Comparison of ENCODE assay signal across 13 cellular contexts in genomic region chr17:43547189-43547550, GRCh38. TPM values are rescaled to one million over a fixed set of nuclear protein-coding genes. Genes with fewer than 3 reads are reported as not detected.
DNase-seq lines count a peak whose midpoint lies in the region; ATAC-seq, FAIRE-seq and TF ChIP-seq lines count a peak whose summit lies in the region.
"Had no signal": no experiment of that assay in that cellular context is flagged by ENCODE, and none has a peak within 500 bp of the region (broad histone marks: within the 10 kb centered on the region; RNA-seq: fewer than 3 reads in every experiment).

No MANE protein-coding gene starts in this region.

- no peaks in the 10 kb centered on the region for H3K27me3 ChIP-seq in SK-N-SH (ENCODE audit: insufficient read depth)
- no peaks in the 10 kb centered on the region for H3K27me3 ChIP-seq in Loucy (ENCODE audit: insufficient read depth, low read length, poor library complexity, severe bottlenecking)
- no peaks in the 10 kb centered on the region for H3K27me3 ChIP-seq in K562 (ENCODE audit: control insufficient read depth in 2 of 2, insufficient read depth in 2 of 2, low read length in 2 of 2)

- no peak for FAIRE-seq in K562 (lab: Jason Lieb, UNC)
- FAIRE-seq: GM12892, RCC 7860 had no signal

- H3K9me3 ChIP-seq in SK-N-SH (no peaks in the 10 kb centered on the region), Loucy (ENCODE audit: insufficient read depth, low read depth, low read length) (no peaks in the 10 kb centered on the region), K562 (replicated peaks; ENCODE audit: control insufficient read depth, insufficient read depth, low read depth, low read length) (no peaks in the 10 kb centered on the region)
- H3K9me3 ChIP-seq: lower lobe of right lung had no signal

- H3K4me1 Mint-ChIP-seq in naive thymus-derived CD8-positive, alpha-beta T cell = peaks cover 18 to 29% (median 20%) of the 10 kb centered on the region in 4 donors

- H3K9ac ChIP-seq in SK-N-SH (peak overlapping the region; percentile 91; the same call in 1 of the 2 replicates), Loucy (ENCODE audit: low read depth, low read length, poor library complexity, severe bottlenecking) (no peak overlapping the region), K562 (ENCODE audit: insufficient read depth in 1 of 2, low read depth in 2 of 2, low read length in 2 of 2) (peak overlapping the region in 1 of 2 experiments; percentile 74; a peak in 3 of 4 replicates)

- 82% methylated on average over 2 of the region's 2 CpGs for WGBS in SK-N-SH (ENCODE audit: low lambda C conversion rate)
- 32% methylated on average over 2 of the region's 2 CpGs for WGBS in K562 (ENCODE audit: insufficient coverage, low coverage, missing lambda C conversion rate)

- TF ChIP-seq POLR2A in K562 (conservative IDR thresholded peaks at IDR 0.05) = no peak

- H3K9me3 Mint-ChIP-seq in naive thymus-derived CD8-positive, alpha-beta T cell = no peaks in the 10 kb centered on the region

- peaks cover 25 to 62% (median 54%) of the 10 kb centered on the region in 5 donors for H3K27me3 Mint-ChIP-seq in naive thymus-derived CD8-positive, alpha-beta T cell

- POLR2A ChIA-PET in SK-N-SH (lab: Yijun Ruan, JAX) (interaction anchor here (1.5 kb wide), 1 partner anchor 23 kb away, joined by 3 read pairs; no protein-coding TSS in a partner anchor), K562 (lab: Yijun Ruan, JAX) (interaction anchor here (0.8 to 2.7 kb wide), 8 partner anchors 9 to 179 kb away, joined by 3 to 14 read pairs (median 5); no protein-coding TSS in a partner anchor)
- POLR2A ChIA-PET in naive thymus-derived CD8-positive, alpha-beta T cell (lab: Charles Lee) = interaction anchor here (0.8 kb wide), 1 partner anchor 63 kb away, joined by 3 read pairs; the partner anchor contains the start of gene DHX8

- H3K36me3 ChIP-seq in SK-N-SH (replicated peaks in 1 of 2; ENCODE audit: control insufficient read depth in 1 of 2, insufficient read depth in 2 of 2, low read length in 1 of 2) = no peaks in the 10 kb centered on the region
- no peaks in the 10 kb centered on the region for H3K36me3 ChIP-seq in Loucy (ENCODE audit: insufficient read depth, low read length)
- H3K36me3 ChIP-seq in K562 (ENCODE audit: control insufficient read depth, insufficient read depth, low read length) = peaks cover 2% of the 10 kb centered on the region; the same call in 1 of the 3 replicates
- H3K36me3 ChIP-seq: lower lobe of right lung had no signal

- BruUV-seq in K562 (replicated peaks; lab: Mats Ljungman, UMichigan) = no TSS peak

- H3K79me2 ChIP-seq in SK-N-SH (ENCODE audit: insufficient read depth) (peaks cover 27% of the 10 kb centered on the region), Loucy (ENCODE audit: insufficient read depth, low read length) (no peaks in the 10 kb centered on the region), K562 (ENCODE audit: control insufficient read depth, insufficient read depth, low read length) (peaks cover 29% of the 10 kb centered on the region)

- CTCF ChIA-PET in SK-N-SH (lab: Yijun Ruan, JAX) = interaction anchor here (1.2 to 4.1 kb wide), 5 partner anchors 28 to 147 kb away, joined by 3 to 21 read pairs (median 4); partner anchors contain the start of gene DHX8
- CTCF ChIA-PET in K562 (lab: Yijun Ruan, JAX; ENCODE audit: low intra/inter-chr PET ratio) = no interaction called here

- no peak overlapping the region for H3K27ac ChIP-seq in SK-N-SH (ENCODE audit: low read depth in 2 of 2, low read length in 1 of 2)
- H3K27ac ChIP-seq in K562 (ENCODE audit: extremely low read depth, low read depth, low read length) = no peak overlapping the region
- H3K27ac ChIP-seq: lower lobe of right lung had no signal

- intact Hi-C loops in K562 (cut with micrococcal nuclease) = no loop called here

- DNase-seq in SK-N-SH (no peak), K562 (ENCODE audit: extremely low read depth in 1 of 4, low spot score in 3 of 4) (peak in 1 of 4 experiments; percentile 20), left lobe of liver (ENCODE audit: low spot score) (no peak), RPMI8226 (no peak), OCI-M1 (lab: John Stamatoyannopoulos, UW) (no peak)
- no peak for DNase-seq in naive thymus-derived CD8-positive, alpha-beta T cell
- DNase-seq: activated gamma-delta T cell, dermis blood vessel endothelial cell, lower lobe of right lung had no signal

- H3K4me3 ChIP-seq in SK-N-SH (ENCODE audit: low read depth in 2 of 2, low read length in 1 of 2) = no peak overlapping the region; a peak in 1 of 4 replicates
- no peak overlapping the region for H3K4me3 ChIP-seq in Loucy (ENCODE audit: low read length, poor library complexity, severe bottlenecking)
- H3K4me3 ChIP-seq in K562 = no peak overlapping the region

- peaks cover 0 to 4% (median 3%) of the 10 kb centered on the region in 3 donors for H3K36me3 Mint-ChIP-seq in naive thymus-derived CD8-positive, alpha-beta T cell

- in situ Hi-C loops in K562 (cut with MboI) = no loop called here

- ATAC-seq in SK-N-SH treated with all-trans-retinoic acid at 6 μM for 48 hours (no peak), K562 (no peak), left lobe of liver (no peak)
- no peak for ATAC-seq in naive thymus-derived CD8-positive, alpha-beta T cell

- H3K9me2 ChIP-seq in SK-N-SH (no peaks in the 10 kb centered on the region), Loucy (replicated peaks; ENCODE audit: low read depth, low read length) (no peaks in the 10 kb centered on the region)

- H4K20me1 ChIP-seq in SK-N-SH (ENCODE audit: insufficient read depth) (no peaks in the 10 kb centered on the region), Loucy (ENCODE audit: insufficient read depth, low read length, poor library complexity, severe bottlenecking) (peaks cover 7% of the 10 kb centered on the region), K562 (replicated peaks; ENCODE audit: control insufficient read depth, insufficient read depth, low read length) (no peaks in the 10 kb centered on the region)

- H3K4me1 ChIP-seq in SK-N-SH (ENCODE audit: control insufficient read depth in 1 of 2, insufficient read depth in 2 of 2, low read depth in 1 of 2, low read length in 1 of 2) (peaks cover 12 to 21% of the 10 kb centered on the region in 2 experiments; a peak in 3 of 4 replicates), Loucy (ENCODE audit: insufficient read depth, low read length, poor library complexity, severe bottlenecking) (peaks cover 6% of the 10 kb centered on the region), K562 (replicated peaks in 1 of 2; ENCODE audit: control insufficient read depth in 2 of 2, insufficient read depth in 2 of 2, low read length in 2 of 2) (peaks cover 27 to 36% of the 10 kb centered on the region in 2 experiments)

- H3K9me1 ChIP-seq in K562 (ENCODE audit: control insufficient read depth, insufficient read depth, low read length) = no peaks in the 10 kb centered on the region

- TF ChIP-seq CTCF in SK-N-SH (IDR thresholded peaks at IDR 0.05) (no peak), Loucy (conservative IDR thresholded peaks at IDR 0.05; ENCODE audit: low read length) (no peak), K562 (IDR thresholded peaks at IDR 0.05 in 2 of 3, conservative IDR thresholded peaks at IDR 0.05 in 1 of 3; ENCODE audit: insufficient read depth in 2 of 3, low read depth in 1 of 3, low read length in 3 of 3) (no peak)

- H3F3A ChIP-seq in SK-N-SH (replicated peaks; ENCODE audit: insufficient read depth) (peaks cover 5% of the 10 kb centered on the region), Loucy (ENCODE audit: low read depth) (no peaks in the 10 kb centered on the region)

- H2AFZ ChIP-seq in SK-N-SH (ENCODE audit: low read depth) (no peak overlapping the region), Loucy (ENCODE audit: low read length) (no peak overlapping the region), K562 (ENCODE audit: low read depth, low read length) (peak overlapping the region; percentile 92)

- peak overlapping the region; percentile 91 for H3K4me2 ChIP-seq in SK-N-SH
- H3K4me2 ChIP-seq in Loucy (ENCODE audit: low read depth, low read length, poor library complexity, severe bottlenecking) = peak overlapping the region; percentile 62
- peak overlapping the region; percentile 82 for H3K4me2 ChIP-seq in K562 (ENCODE audit: insufficient read depth, low read length)

- no peak for TF ChIP-seq RAD21 in SK-N-SH (IDR thresholded peaks at IDR 0.05; ENCODE audit: low read length)
- TF ChIP-seq RAD21 in K562 (CRISPR knock-in tag; conservative IDR thresholded peaks at IDR 0.05 in 1 of 2, IDR thresholded peaks at IDR 0.05 in 1 of 2) = no peak

- peak overlapping the region in 2 of 10 donors; percentile 1 to 33 for H3K27ac Mint-ChIP-seq in naive thymus-derived CD8-positive, alpha-beta T cell

- H3K4me3 Mint-ChIP-seq in naive thymus-derived CD8-positive, alpha-beta T cell = peak overlapping the region; percentile 78 to 93 (median 88)

- TF ChIP-seq EP300 in SK-N-SH (IDR thresholded peaks at IDR 0.05; ENCODE audit: borderline replicate concordance in 1 of 2, low read depth in 1 of 2, low read length in 1 of 2) (no peak), K562 (IDR thresholded peaks at IDR 0.05; ENCODE audit: low read length) (no peak)

TF ChIP-seq in SK-N-SH treated with all-trans-retinoic acid at 6 μM for 48 hours, 23 proteins besides CTCF, POLR2A, EP300 and RAD21 (continues in another document):
- no peak for TF ChIP-seq ZNF565 (CRISPR knock-in tag; conservative IDR thresholded peaks at IDR 0.05; ENCODE audit: low read depth)

RNA-seq across cellular contexts. Expression of gene ETV4, which starts 1.0 kb away (rescaled TPM):
- polyA plus RNA-seq in SK-N-SH (2012; rRNA removed) (27.3 and 33.2 TPM in 2 replicates), K562 (2011; rRNA removed) (27.0 and 35.6 TPM in 2 replicates), K562 (2014; fragmentation: Illumina TruSeq; extraction: Trizol) (64.1 and 67.3 TPM in 2 replicates), K562 (2014; fragmentation: Nextera tagmentation; extraction: Ambion mirVana) (1 to 10 TPM; 5.5 to 7.6 TPM), K562 (2014; rRNA removed) (45.4 and 47.1 TPM in 2 replicates)
- polyA plus RNA-seq in SK-N-SH (2012; cell fraction: cytosol; rRNA removed) = 12.5 and 20.4 TPM in 2 replicates
- polyA plus RNA-seq in SK-N-SH (2012; cell fraction: nucleus; rRNA removed) = 58.0 and 63.3 TPM in 2 replicates
- 23.1 and 47.9 TPM in 2 replicates for total RNA-seq in K562 (2011; cell fraction: chromatin; rRNA removed; ENCODE audit: low replicate concordance)
- total RNA-seq in K562 (2011; cell fraction: nucleolus; rRNA removed) = 29.0 and 36.8 TPM in 2 replicates
- total RNA-seq in K562 (2011; cell fraction: nucleoplasm; rRNA removed) = 31.4 and 33.5 TPM in 2 replicates
- total RNA-seq in K562 (2014; rRNA removed) (49.5 and 73.9 TPM in 2 replicates), K562 (2014; rRNA removed; fragmentation: Illumina TruSeq; extraction: Trizol) (16.6 and 19.8 TPM in 2 replicates), K562 (2015; rRNA removed; fragmentation: Illumina TruSeq; extraction: Trizol) (27.7 and 28.2 TPM in 2 replicates), K562 (2021) (65.2 and 66.3 TPM in 2 replicates), left lobe of liver (0.65 TPM)
- polyA plus RNA-seq in K562 (2011; cell fraction: cytosol; rRNA removed) = 29.9 and 46.7 TPM in 2 replicates
- polyA plus RNA-seq in K562 (2011; cell fraction: nucleus; rRNA removed) = 47.1 and 79.3 TPM in 2 replicates
- polyA plus RNA-seq in K562 (2012) = 52.8 and 66.3 TPM in 2 replicates
- polyA minus RNA-seq in K562 (2011; rRNA and poly(A)+ RNA removed) = 16.2 and 16.4 TPM in 2 replicates
- 24.0 and 25.6 TPM in 2 replicates for polyA minus RNA-seq in K562 (2011; cell fraction: cytosol; rRNA and poly(A)+ RNA removed)
- 8.8 and 11.0 TPM in 2 replicates for polyA minus RNA-seq in K562 (2011; cell fraction: nucleus; rRNA and poly(A)+ RNA removed)
- total RNA-seq in naive thymus-derived CD8-positive, alpha-beta T cell = not detected
- polyA plus RNA-seq in naive thymus-derived CD8-positive, alpha-beta T cell = under 1 TPM in 1 of 3 donors, not detected in 2; 0.09 TPM

Comparison
In these comparisons a context has a peak if more than half of its experiments do, and no peak if none do; other contexts are left out.
1. RNA of gene ETV4, which starts 1.0 kb away (total RNA-seq): 16.6 to 73.9 TPM in K562; 0.65 TPM in left lobe of liver (single experiment) and not detected in naive thymus-derived CD8-positive, alpha-beta T cell; every median in the first group is over 10 times any median in the second.
2. Peak in every context shown above with its lines, with median percentiles within 50 percentile points of each other: H3K4me2 ChIP-seq.